Comparison of ENCODE assay signal across 14 cellular contexts in the genomic region with DNA sequence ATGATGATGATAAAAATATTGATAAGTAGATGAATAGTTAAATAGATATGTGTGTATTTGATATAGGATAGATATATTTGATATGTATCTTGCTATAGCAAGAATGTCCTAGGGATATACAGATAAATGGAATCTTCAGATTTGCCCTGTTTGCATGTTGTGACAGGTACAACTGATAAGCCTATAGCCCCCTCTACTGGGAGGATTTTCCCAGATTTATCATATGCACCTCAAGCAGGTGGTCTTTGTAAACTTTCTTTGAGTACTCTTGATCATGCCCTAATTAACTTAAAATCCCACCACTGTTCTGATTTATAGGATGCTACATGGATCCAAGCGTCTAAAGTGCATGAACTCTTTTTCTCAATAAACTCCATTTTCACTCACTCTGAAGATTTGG.
DNase-seq lines count a peak whose midpoint lies in the region; ATAC-seq and TF ChIP-seq lines count a peak whose summit lies in the region.
"Had no signal": no experiment of that assay in that cellular context is flagged by ENCODE, and none has a peak within 500 bp of the region (broad histone marks: within the 10 kb centered on the region; RNA-seq: fewer than 3 reads in every experiment).

No MANE protein-coding gene starts in this region.

- H3K79me1 ChIP-seq in mesendoderm (ENCODE audit: low read length) = no peaks in the 10 kb centered on the region

- peaks cover 10% of the 10 kb centered on the region for H3K4me1 Mint-ChIP-seq in WTC11
- H3K4me1 Mint-ChIP-seq: activated naive CD8-positive, alpha-beta T cell treated with anti-CD3 and anti-CD28 coated beads, Interleukin-2, amount 10 ng/mL, durations not matched to agents 7 days and 5 days; IgD-negative memory B cell had no signal

- WGBS in mesendoderm (ENCODE audit: extremely low coverage, insufficient coverage, low lambda C conversion rate) = no CpG with 5 or more reads among the region's 1 CpG
- WGBS in heart right ventricle, 2 donors = 47 to 61% methylated on average over 1 of the region's 1 CpG

- H3K79me2 ChIP-seq in DOHH2 (ENCODE audit: control insufficient read depth, low read length) (no peaks in the 10 kb centered on the region), Karpas-422 (ENCODE audit: low read length) (no peaks in the 10 kb centered on the region), mesendoderm (ENCODE audit: control insufficient read depth, insufficient read depth, low read length) (no peaks in the 10 kb centered on the region)

- no peaks in the 10 kb centered on the region for H3K36me3 Mint-ChIP-seq in WTC11
- H3K36me3 Mint-ChIP-seq: activated naive CD8-positive, alpha-beta T cell treated with anti-CD3 and anti-CD28 coated beads, Interleukin-2, amount 10 ng/mL, durations not matched to agents 7 days and 5 days had no signal

- no peaks in the 10 kb centered on the region for H3K9me2 ChIP-seq in DOHH2 (replicated peaks; ENCODE audit: control insufficient read depth, low read length)
- H3K9me2 ChIP-seq in Karpas-422 (replicated peaks; ENCODE audit: insufficient read depth, low read length) = no peaks in the 10 kb centered on the region

- H3K9me3 Mint-ChIP-seq in WTC11 = peaks cover 2% of the 10 kb centered on the region
- H3K9me3 Mint-ChIP-seq: activated naive CD8-positive, alpha-beta T cell treated with anti-CD3 and anti-CD28 coated beads, Interleukin-2, amount 10 ng/mL, durations not matched to agents 7 days and 5 days; stimulated activated naive CD8-positive, alpha-beta T cell treated with anti-CD3 and anti-CD28 coated beads, Interleukin-15, Interleukin-2, amounts not matched to agents 100 ng/mL and 50 ng/mL, for 24 hours had no signal

- no peak overlapping the region for H3K4me3 Mint-ChIP-seq in WTC11
- H3K4me3 Mint-ChIP-seq: activated naive CD8-positive, alpha-beta T cell treated with anti-CD3 and anti-CD28 coated beads, Interleukin-2, amount 10 ng/mL, durations not matched to agents 7 days and 5 days; IgD-negative memory B cell; stimulated activated naive CD8-positive, alpha-beta T cell treated with anti-CD3 and anti-CD28 coated beads, Interleukin-15, Interleukin-2, amounts not matched to agents 100 ng/mL and 50 ng/mL, for 24 hours had no signal

- H3F3A ChIP-seq in DOHH2 (ENCODE audit: control insufficient read depth, insufficient read depth) = no peaks in the 10 kb centered on the region

- H3K27ac Mint-ChIP-seq in WTC11 = no peak overlapping the region
- H3K27ac Mint-ChIP-seq: activated naive CD8-positive, alpha-beta T cell treated with anti-CD3 and anti-CD28 coated beads, Interleukin-2, amount 10 ng/mL, durations not matched to agents 7 days and 5 days; IgD-negative memory B cell; stimulated activated naive CD8-positive, alpha-beta T cell treated with anti-CD3 and anti-CD28 coated beads, Interleukin-15, Interleukin-2, amounts not matched to agents 100 ng/mL and 50 ng/mL, for 24 hours had no signal

- CTCF ChIA-PET in WTC11 (lab: Charles Lee) = interaction anchor here (1.0 to 1.1 kb wide), 2 partner anchors 413 to 628 kb away, joined by 3 read pairs; no protein-coding TSS in a partner anchor

- H3K27me3 Mint-ChIP-seq in WTC11 (ENCODE audit: low read depth) = peaks cover 30% of the 10 kb centered on the region
- H3K27me3 Mint-ChIP-seq: activated naive CD8-positive, alpha-beta T cell treated with anti-CD3 and anti-CD28 coated beads, Interleukin-2, amount 10 ng/mL, durations not matched to agents 7 days and 5 days; IgD-negative memory B cell; stimulated activated naive CD8-positive, alpha-beta T cell treated with anti-CD3 and anti-CD28 coated beads, Interleukin-15, Interleukin-2, amounts not matched to agents 100 ng/mL and 50 ng/mL, for 24 hours had no signal

- H2BK5ac ChIP-seq in mesendoderm (ENCODE audit: low read length) = no peak overlapping the region

- H2BK120ac ChIP-seq in mesendoderm (ENCODE audit: low read depth, low read length) = no peak overlapping the region

- H3K4me2 ChIP-seq in DOHH2 (ENCODE audit: low read length) (no peak overlapping the region), Karpas-422 (ENCODE audit: low read depth, low read length, poor library complexity, severe bottlenecking) (no peak overlapping the region), mesendoderm (ENCODE audit: low read length) (no peak overlapping the region)

- H3K9ac ChIP-seq in Karpas-422 (ENCODE audit: low read length) (no peak overlapping the region), mesendoderm (ENCODE audit: low read length) (no peak overlapping the region)

- peak; percentile 35 for TF ChIP-seq CTCF in DOHH2 (IDR thresholded peaks at IDR 0.05; ENCODE audit: low read depth, low read length, poor library complexity, severe bottlenecking)
- peak; percentile 64 for TF ChIP-seq CTCF in WTC11 (IDR thresholded peaks at IDR 0.05)
- TF ChIP-seq CTCF in heart right ventricle (IDR thresholded peaks at IDR 0.05) = peak in 4 of 9 donors; percentile 17 to 28 (median 20)

- POLR2A ChIA-PET in WTC11 (lab: Charles Lee) = no interaction called here

- H4K5ac ChIP-seq in mesendoderm (ENCODE audit: low read length) = no peak overlapping the region

- H3K4ac ChIP-seq in mesendoderm (ENCODE audit: low read depth, low read length) = no peak overlapping the region

- no peaks in the 10 kb centered on the region for H3K4me1 ChIP-seq in DOHH2 (ENCODE audit: control insufficient read depth, low read length)
- no peaks in the 10 kb centered on the region for H3K4me1 ChIP-seq in Karpas-422 (ENCODE audit: low read length)
- H3K4me1 ChIP-seq in mesendoderm (ENCODE audit: control insufficient read depth, low read depth, low read length) = no peaks in the 10 kb centered on the region
- no peaks in the 10 kb centered on the region for H3K4me1 ChIP-seq in heart right ventricle

- no peak overlapping the region for H2AK5ac ChIP-seq in mesendoderm (ENCODE audit: low read length)

- H2AFZ ChIP-seq in Karpas-422 (ENCODE audit: low read length) = no peak overlapping the region

- H3K27ac ChIP-seq in DOHH2 (ENCODE audit: low read depth, low read length) (no peak overlapping the region), Karpas-422 (ENCODE audit: low read length) (no peak overlapping the region), mesendoderm (ENCODE audit: low read depth, low read length) (no peak overlapping the region), heart right ventricle (no peak overlapping the region)

- no peak overlapping the region for H3K23ac ChIP-seq in mesendoderm (ENCODE audit: low read length)

- DNase-seq in Karpas-422 (peak; percentile 78), WTC11 (ENCODE audit: low spot score) (peak; percentile 11), mesendoderm (peak; percentile 71), midbrain (lab: John Stamatoyannopoulos, UW) (no peak), germinal center (ENCODE audit: low spot score) (no peak), heart right ventricle (no peak)
- DNase-seq in stimulated activated naive CD4-positive, alpha-beta T cell treated with Interleukin-2 at 50 U/mL for 16 hours (lab: John Stamatoyannopoulos, UW) = no peak
- DNase-seq: activated CD4-positive, alpha-beta T cell treated with anti-CD3 and anti-CD28 coated beads, Interleukin-2, amount 50 U/mL, for 4 hours; activated naive CD8-positive, alpha-beta T cell treated with anti-CD3 and anti-CD28 coated beads, Interleukin-2, amount 10 ng/mL, durations not matched to agents 7 days and 5 days; DMS79 treated with DMSO at 0.1 percent for 48 hours; Right ventricle myocardium superior had no signal

- H3K9me3 ChIP-seq in DOHH2 (ENCODE audit: control insufficient read depth, insufficient read depth, low read length) (no peaks in the 10 kb centered on the region), Karpas-422 (ENCODE audit: low read length) (no peaks in the 10 kb centered on the region), heart right ventricle (no peaks in the 10 kb centered on the region)

- ATAC-seq in WTC11 (peak; percentile 76), heart right ventricle (no peak)

- no peak overlapping the region for H4K8ac ChIP-seq in mesendoderm (ENCODE audit: low read depth, low read length)

- H3K56ac ChIP-seq in mesendoderm (ENCODE audit: low read length) = no peak overlapping the region

- H3K4me3 ChIP-seq in DOHH2 (ENCODE audit: low read length) = no peak overlapping the region
- no peak overlapping the region for H3K4me3 ChIP-seq in Karpas-422 (ENCODE audit: low read length)
- no peak overlapping the region for H3K4me3 ChIP-seq in mesendoderm (ENCODE audit: low read length)
- no peak overlapping the region for H3K4me3 ChIP-seq in heart right ventricle

- intact Hi-C loops in heart right ventricle (cut with DNase I) = loop anchor here in 3 of 10 donors (5.0 to 10.0 kb wide), 2 partner anchors 627 to 630 kb away; no protein-coding TSS in a partner anchor

- H3K18ac ChIP-seq in mesendoderm (ENCODE audit: low read length) = no peak overlapping the region

- H3K27me3 ChIP-seq in DOHH2 (ENCODE audit: control insufficient read depth, low read length) (no peaks in the 10 kb centered on the region), Karpas-422 (ENCODE audit: low read length) (no peaks in the 10 kb centered on the region), mesendoderm (ENCODE audit: insufficient read depth, low read length, poor library complexity) (no peaks in the 10 kb centered on the region), heart right ventricle (no peaks in the 10 kb centered on the region)

- no peaks in the 10 kb centered on the region for H4K20me1 ChIP-seq in DOHH2 (ENCODE audit: control insufficient read depth, insufficient read depth, low read depth, low read length)
- no peaks in the 10 kb centered on the region for H4K20me1 ChIP-seq in Karpas-422 (ENCODE audit: insufficient read depth, low read depth, low read length)

- no peaks in the 10 kb centered on the region for H3K36me3 ChIP-seq in DOHH2 (ENCODE audit: control insufficient read depth, low read length)
- no peaks in the 10 kb centered on the region for H3K36me3 ChIP-seq in Karpas-422 (ENCODE audit: insufficient read depth, low read length)
- no peaks in the 10 kb centered on the region for H3K36me3 ChIP-seq in mesendoderm (ENCODE audit: control insufficient read depth, insufficient read depth, low read length)
- no peaks in the 10 kb centered on the region for H3K36me3 ChIP-seq in heart right ventricle

- H2BK15ac ChIP-seq in mesendoderm (replicated peaks; ENCODE audit: low read depth) = no peak overlapping the region

TF ChIP-seq in WTC11, 78 proteins besides CTCF, POLR2A, EP300 and RAD21 (continues in another document):
- TF ChIP-seq, protein P1, sequence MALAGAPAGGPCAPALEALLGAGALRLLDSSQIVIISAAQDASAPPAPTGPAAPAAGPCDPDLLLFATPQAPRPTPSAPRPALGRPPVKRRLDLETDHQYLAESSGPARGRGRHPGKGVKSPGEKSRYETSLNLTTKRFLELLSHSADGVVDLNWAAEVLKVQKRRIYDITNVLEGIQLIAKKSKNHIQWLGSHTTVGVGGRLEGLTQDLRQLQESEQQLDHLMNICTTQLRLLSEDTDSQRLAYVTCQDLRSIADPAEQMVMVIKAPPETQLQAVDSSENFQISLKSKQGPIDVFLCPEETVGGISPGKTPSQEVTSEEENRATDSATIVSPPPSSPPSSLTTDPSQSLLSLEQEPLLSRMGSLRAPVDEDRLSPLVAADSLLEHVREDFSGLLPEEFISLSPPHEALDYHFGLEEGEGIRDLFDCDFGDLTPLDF (CRISPR knock-in tag; IDR thresholded peaks at IDR 0.05) = no peak

Comparison
In these comparisons a context has a peak if more than half of its experiments do, and no peak if none do; other contexts are left out.
1. DNase-seq: peak in Karpas-422 (single experiment), WTC11 (single experiment) and mesendoderm (single experiment); none in midbrain (single experiment), germinal center (single experiment), heart right ventricle (0 of 2) and stimulated activated naive CD4-positive, alpha-beta T cell treated with Interleukin-2 at 50 U/mL for 16 hours (single experiment).